ENCODE assay signal across 9 cellular contexts in the genomic region with DNA sequence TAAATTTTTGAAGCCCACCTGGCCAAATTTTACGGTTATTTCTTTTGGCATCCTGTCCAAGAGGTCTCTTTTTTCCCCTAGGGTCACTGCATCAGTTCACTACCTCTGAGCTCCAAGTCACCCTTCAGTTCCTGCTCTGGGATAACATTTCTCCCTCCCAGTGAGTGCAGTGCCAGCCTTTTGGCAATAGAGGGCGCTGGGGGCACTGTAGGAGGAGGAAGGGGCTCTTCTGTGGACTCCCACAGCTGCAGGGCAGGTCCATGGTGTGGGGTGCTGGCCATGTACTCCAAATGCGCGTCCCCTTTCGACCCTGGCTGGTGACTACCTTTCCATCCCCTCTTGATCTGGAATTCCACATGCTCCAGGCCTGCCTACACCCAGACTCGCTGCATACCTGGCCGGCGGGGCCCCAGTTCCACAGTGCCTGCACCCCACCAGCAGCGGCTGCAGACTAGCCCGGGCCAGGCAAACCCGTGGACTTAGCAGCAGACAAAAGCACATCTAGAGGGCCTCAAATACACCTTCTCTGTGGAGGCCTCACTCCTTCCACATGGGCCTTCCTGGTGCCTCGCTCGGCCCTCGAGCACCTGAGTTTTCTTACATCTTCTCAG.
DNase-seq lines count a peak whose midpoint lies in the region; FAIRE-seq lines count a peak whose summit lies in the region.
"Had no signal": no experiment of that assay in that cellular context is flagged by ENCODE, and none has a peak within 500 bp of the region (broad histone marks: within the 10 kb centered on the region; RNA-seq: fewer than 3 reads in every experiment).

No MANE protein-coding gene starts in this region.

- peak in 5 of 6 experiments; percentile 16 to 36 (median 32) for DNase-seq in stimulated activated naive CD4-positive, alpha-beta T cell (lab: John Stamatoyannopoulos, UW)
- DNase-seq in stimulated activated naive CD4-positive, alpha-beta T cell treated with Interleukin-2 at 50 U/mL for 16 hours (lab: John Stamatoyannopoulos, UW): no peak
- DNase-seq in NCI-H1092 treated with DMSO at 0.1 percent for 48 hours (lab: John Stamatoyannopoulos, UW) (peak; percentile 44), iPS-NIHi7 (ENCODE audit: extremely low spot score) (peak; percentile 91), NCI-H345 treated with DMSO at 0.1 percent for 48 hours (lab: John Stamatoyannopoulos, UW; ENCODE audit: unreplicated experiment) (no peak), pons (ENCODE audit: low spot score) (no peak), GM19239 (ENCODE audit: insufficient read length, low spot score) (no peak)
- peak; percentile 45 for DNase-seq in activated T-cell treated with anti-CD3 and anti-CD28 coated beads, Interleukin-2, amount 50 U/mL, for 1 hour

- FAIRE-seq in GM19239 (lab: Jason Lieb, UNC): no peak
- FAIRE-seq: colon had no signal

Comparison
In these comparisons a context has a peak if more than half of its experiments do, and no peak if none do; other contexts are left out.
1. DNase-seq: peak in stimulated activated naive CD4-positive, alpha-beta T cell (5 of 6), NCI-H1092 treated with DMSO at 0.1 percent for 48 hours (single experiment), activated T-cell treated with anti-CD3 and anti-CD28 coated beads, Interleukin-2, amount 50 U/mL, for 1 hour (single experiment) and iPS-NIHi7 (single experiment); none in stimulated activated naive CD4-positive, alpha-beta T cell treated with Interleukin-2 at 50 U/mL for 16 hours (single experiment), NCI-H345 treated with DMSO at 0.1 percent for 48 hours (single experiment), pons (single experiment) and GM19239 (single experiment).